1 cellular context compared by ENCODE assay signal in genomic region chr9:115653231-115653630, GRCh38.
TF ChIP-seq lines count a peak whose summit lies in the region.

No MANE protein-coding gene starts in this region.

TF ChIP-seq in GM23338, 12 proteins besides CTCF, POLR2A, EP300 and RAD21 (continued from another document):
- TF ChIP-seq ZNF462 (CRISPR knock-in tag; IDR thresholded peaks at IDR 0.05) (no peak), JUNB (IDR thresholded peaks at IDR 0.05; ENCODE audit: unreplicated experiment) (no peak)
